In the genomic region with DNA sequence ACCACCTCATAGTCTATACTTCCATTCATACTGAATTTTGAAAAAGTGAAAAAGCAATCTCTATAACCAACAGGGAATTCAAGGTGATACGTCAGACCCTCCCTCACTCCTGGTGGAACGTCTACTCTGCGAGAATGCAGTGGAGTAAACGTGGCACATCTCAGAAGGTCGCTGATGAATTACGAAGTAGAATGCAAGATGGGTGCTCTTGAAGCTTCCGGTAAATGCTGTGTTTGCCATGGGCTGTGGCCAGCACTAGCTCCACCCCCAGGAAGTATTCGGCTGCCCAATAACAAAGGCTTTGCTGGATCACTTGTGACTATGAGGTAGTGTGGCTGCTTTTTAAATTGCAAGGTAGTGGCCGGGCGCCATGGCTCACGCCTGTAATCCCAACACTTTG, we compare ENCODE assay signal across 2 cellular contexts.
A peak's percentile ranks its signal among the peaks of the same experiment; 100 is the strongest.
TF ChIP-seq lines count a peak whose summit lies in the region.

No MANE protein-coding gene starts in this region.

TF ChIP-seq in GM23338, 12 proteins besides CTCF, POLR2A, EP300 and RAD21 (continues in another document):
- TF ChIP-seq, protein P1, sequence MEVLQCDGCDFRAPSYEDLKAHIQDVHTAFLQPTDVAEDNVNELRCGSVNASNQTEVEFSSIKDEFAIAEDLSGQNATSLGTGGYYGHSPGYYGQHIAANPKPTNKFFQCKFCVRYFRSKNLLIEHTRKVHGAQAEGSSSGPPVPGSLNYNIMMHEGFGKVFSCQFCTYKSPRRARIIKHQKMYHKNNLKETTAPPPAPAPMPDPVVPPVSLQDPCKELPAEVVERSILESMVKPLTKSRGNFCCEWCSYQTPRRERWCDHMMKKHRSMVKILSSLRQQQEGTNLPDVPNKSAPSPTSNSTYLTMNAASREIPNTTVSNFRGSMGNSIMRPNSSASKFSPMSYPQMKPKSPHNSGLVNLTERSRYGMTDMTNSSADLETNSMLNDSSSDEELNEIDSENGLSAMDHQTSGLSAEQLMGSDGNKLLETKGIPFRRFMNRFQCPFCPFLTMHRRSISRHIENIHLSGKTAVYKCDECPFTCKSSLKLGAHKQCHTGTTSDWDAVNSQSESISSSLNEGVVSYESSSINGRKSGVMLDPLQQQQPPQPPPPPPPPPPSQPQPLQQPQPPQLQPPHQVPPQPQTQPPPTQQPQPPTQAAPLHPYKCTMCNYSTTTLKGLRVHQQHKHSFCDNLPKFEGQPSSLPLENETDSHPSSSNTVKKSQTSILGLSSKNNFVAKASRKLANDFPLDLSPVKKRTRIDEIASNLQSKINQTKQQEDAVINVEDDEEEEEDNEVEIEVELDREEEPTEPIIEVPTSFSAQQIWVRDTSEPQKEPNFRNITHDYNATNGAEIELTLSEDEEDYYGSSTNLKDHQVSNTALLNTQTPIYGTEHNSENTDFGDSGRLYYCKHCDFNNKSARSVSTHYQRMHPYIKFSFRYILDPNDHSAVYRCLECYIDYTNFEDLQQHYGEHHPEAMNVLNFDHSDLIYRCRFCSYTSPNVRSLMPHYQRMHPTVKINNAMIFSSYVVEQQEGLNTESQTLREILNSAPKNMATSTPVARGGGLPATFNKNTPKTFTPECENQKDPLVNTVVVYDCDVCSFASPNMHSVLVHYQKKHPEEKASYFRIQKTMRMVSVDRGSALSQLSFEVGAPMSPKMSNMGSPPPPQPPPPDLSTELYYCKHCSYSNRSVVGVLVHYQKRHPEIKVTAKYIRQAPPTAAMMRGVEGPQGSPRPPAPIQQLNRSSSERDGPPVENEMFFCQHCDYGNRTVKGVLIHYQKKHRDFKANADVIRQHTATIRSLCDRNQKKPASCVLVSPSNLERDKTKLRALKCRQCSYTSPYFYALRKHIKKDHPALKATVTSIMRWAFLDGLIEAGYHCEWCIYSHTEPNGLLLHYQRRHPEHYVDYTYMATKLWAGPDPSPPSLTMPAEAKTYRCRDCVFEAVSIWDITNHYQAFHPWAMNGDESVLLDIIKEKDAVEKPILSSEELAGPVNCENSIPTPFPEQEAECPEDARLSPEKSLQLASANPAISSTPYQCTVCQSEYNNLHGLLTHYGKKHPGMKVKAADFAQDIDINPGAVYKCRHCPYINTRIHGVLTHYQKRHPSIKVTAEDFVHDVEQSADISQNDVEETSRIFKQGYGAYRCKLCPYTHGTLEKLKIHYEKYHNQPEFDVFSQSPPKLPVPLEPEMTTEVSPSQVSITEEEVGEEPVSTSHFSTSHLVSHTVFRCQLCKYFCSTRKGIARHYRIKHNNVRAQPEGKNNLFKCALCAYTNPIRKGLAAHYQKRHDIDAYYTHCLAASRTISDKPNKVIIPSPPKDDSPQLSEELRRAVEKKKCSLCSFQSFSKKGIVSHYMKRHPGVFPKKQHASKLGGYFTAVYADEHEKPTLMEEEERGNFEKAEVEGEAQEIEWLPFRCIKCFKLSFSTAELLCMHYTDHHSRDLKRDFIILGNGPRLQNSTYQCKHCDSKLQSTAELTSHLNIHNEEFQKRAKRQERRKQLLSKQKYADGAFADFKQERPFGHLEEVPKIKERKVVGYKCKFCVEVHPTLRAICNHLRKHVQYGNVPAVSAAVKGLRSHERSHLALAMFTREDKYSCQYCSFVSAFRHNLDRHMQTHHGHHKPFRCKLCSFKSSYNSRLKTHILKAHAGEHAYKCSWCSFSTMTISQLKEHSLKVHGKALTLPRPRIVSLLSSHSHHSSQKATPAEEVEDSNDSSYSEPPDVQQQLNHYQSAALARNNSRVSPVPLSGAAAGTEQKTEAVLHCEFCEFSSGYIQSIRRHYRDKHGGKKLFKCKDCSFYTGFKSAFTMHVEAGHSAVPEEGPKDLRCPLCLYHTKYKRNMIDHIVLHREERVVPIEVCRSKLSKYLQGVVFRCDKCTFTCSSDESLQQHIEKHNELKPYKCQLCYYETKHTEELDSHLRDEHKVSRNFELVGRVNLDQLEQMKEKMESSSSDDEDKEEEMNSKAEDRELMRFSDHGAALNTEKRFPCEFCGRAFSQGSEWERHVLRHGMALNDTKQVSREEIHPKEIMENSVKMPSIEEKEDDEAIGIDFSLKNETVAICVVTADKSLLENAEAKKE (CRISPR knock-in tag; IDR thresholded peaks at IDR 0.05), result no peak
- TF ChIP-seq NANOG (IDR thresholded peaks at IDR 0.05; ENCODE audit: borderline replicate concordance) (no peak), EZH2phosphoT487 (IDR thresholded peaks at IDR 0.05; ENCODE audit: unreplicated experiment) (no peak), JUNB (IDR thresholded peaks at IDR 0.05; ENCODE audit: unreplicated experiment) (no peak), EZH2 (IDR thresholded peaks at IDR 0.05; ENCODE audit: low read depth, unreplicated experiment) (no peak), CREB1 (CRISPR knock-in tag; IDR thresholded peaks at IDR 0.05; ENCODE audit: low read depth) (no peak), POLR2AphosphoS5 (IDR thresholded peaks at IDR 0.05; ENCODE audit: low read depth) (no peak), ZNF114 (CRISPR knock-in tag; IDR thresholded peaks at IDR 0.05) (no peak)
- TF ChIP-seq, protein P2, sequence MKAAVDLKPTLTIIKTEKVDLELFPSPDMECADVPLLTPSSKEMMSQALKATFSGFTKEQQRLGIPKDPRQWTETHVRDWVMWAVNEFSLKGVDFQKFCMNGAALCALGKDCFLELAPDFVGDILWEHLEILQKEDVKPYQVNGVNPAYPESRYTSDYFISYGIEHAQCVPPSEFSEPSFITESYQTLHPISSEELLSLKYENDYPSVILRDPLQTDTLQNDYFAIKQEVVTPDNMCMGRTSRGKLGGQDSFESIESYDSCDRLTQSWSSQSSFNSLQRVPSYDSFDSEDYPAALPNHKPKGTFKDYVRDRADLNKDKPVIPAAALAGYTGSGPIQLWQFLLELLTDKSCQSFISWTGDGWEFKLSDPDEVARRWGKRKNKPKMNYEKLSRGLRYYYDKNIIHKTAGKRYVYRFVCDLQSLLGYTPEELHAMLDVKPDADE (IDR thresholded peaks at IDR 0.05), result no peak
- TF ChIP-seq, protein P3, sequence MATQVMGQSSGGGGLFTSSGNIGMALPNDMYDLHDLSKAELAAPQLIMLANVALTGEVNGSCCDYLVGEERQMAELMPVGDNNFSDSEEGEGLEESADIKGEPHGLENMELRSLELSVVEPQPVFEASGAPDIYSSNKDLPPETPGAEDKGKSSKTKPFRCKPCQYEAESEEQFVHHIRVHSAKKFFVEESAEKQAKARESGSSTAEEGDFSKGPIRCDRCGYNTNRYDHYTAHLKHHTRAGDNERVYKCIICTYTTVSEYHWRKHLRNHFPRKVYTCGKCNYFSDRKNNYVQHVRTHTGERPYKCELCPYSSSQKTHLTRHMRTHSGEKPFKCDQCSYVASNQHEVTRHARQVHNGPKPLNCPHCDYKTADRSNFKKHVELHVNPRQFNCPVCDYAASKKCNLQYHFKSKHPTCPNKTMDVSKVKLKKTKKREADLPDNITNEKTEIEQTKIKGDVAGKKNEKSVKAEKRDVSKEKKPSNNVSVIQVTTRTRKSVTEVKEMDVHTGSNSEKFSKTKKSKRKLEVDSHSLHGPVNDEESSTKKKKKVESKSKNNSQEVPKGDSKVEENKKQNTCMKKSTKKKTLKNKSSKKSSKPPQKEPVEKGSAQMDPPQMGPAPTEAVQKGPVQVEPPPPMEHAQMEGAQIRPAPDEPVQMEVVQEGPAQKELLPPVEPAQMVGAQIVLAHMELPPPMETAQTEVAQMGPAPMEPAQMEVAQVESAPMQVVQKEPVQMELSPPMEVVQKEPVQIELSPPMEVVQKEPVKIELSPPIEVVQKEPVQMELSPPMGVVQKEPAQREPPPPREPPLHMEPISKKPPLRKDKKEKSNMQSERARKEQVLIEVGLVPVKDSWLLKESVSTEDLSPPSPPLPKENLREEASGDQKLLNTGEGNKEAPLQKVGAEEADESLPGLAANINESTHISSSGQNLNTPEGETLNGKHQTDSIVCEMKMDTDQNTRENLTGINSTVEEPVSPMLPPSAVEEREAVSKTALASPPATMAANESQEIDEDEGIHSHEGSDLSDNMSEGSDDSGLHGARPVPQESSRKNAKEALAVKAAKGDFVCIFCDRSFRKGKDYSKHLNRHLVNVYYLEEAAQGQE (IDR thresholded peaks at IDR 0.05; ENCODE audit: unreplicated experiment), result no peak

TF ChIP-seq in K562, 482 proteins besides CTCF, POLR2A, EP300 and RAD21 (continued from another document):
- TF ChIP-seq, protein P4, sequence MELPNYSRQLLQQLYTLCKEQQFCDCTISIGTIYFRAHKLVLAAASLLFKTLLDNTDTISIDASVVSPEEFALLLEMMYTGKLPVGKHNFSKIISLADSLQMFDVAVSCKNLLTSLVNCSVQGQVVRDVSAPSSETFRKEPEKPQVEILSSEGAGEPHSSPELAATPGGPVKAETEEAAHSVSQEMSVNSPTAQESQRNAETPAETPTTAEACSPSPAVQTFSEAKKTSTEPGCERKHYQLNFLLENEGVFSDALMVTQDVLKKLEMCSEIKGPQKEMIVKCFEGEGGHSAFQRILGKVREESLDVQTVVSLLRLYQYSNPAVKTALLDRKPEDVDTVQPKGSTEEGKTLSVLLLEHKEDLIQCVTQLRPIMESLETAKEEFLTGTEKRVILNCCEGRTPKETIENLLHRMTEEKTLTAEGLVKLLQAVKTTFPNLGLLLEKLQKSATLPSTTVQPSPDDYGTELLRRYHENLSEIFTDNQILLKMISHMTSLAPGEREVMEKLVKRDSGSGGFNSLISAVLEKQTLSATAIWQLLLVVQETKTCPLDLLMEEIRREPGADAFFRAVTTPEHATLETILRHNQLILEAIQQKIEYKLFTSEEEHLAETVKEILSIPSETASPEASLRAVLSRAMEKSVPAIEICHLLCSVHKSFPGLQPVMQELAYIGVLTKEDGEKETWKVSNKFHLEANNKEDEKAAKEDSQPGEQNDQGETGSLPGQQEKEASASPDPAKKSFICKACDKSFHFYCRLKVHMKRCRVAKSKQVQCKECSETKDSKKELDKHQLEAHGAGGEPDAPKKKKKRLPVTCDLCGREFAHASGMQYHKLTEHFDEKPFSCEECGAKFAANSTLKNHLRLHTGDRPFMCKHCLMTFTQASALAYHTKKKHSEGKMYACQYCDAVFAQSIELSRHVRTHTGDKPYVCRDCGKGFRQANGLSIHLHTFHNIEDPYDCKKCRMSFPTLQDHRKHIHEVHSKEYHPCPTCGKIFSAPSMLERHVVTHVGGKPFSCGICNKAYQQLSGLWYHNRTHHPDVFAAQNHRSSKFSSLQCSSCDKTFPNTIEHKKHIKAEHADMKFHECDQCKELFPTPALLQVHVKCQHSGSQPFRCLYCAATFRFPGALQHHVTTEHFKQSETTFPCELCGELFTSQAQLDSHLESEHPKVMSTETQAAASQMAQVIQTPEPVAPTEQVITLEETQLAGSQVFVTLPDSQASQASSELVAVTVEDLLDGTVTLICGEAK (IDR thresholded peaks at IDR 0.05), result peak; percentile 51
- TF ChIP-seq, protein P4 (CRISPR knock-in tag; IDR thresholded peaks at IDR 0.05), result no peak
- TF ChIP-seq, protein P5, sequence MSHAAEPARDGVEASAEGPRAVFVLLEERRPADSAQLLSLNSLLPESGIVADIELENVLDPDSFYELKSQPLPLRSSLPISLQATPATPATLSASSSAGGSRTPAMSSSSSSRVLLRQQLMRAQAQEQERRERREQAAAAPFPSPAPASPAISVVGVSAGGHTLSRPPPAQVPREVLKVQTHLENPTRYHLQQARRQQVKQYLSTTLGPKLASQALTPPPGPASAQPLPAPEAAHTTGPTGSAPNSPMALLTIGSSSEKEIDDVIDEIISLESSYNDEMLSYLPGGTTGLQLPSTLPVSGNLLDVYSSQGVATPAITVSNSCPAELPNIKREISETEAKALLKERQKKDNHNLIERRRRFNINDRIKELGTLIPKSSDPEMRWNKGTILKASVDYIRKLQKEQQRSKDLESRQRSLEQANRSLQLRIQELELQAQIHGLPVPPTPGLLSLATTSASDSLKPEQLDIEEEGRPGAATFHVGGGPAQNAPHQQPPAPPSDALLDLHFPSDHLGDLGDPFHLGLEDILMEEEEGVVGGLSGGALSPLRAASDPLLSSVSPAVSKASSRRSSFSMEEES (CRISPR knock-in tag; IDR thresholded peaks at IDR 0.05), result no peak
- peak; percentile 51; the same call in 1 of the 2 replicates for TF ChIP-seq GABPA (tag; conservative IDR thresholded peaks at IDR 0.05; ENCODE audit: low read depth)
- TF ChIP-seq, protein P6, sequence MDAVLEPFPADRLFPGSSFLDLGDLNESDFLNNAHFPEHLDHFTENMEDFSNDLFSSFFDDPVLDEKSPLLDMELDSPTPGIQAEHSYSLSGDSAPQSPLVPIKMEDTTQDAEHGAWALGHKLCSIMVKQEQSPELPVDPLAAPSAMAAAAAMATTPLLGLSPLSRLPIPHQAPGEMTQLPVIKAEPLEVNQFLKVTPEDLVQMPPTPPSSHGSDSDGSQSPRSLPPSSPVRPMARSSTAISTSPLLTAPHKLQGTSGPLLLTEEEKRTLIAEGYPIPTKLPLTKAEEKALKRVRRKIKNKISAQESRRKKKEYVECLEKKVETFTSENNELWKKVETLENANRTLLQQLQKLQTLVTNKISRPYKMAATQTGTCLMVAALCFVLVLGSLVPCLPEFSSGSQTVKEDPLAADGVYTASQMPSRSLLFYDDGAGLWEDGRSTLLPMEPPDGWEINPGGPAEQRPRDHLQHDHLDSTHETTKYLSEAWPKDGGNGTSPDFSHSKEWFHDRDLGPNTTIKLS (IDR thresholded peaks at IDR 0.05; ENCODE audit: borderline replicate concordance, low read depth), result peak; percentile 72; the same call in 1 of the 2 replicates
- 0 out of 2 replicates have a peak, but pooled peaks have one; percentile 10 for TF ChIP-seq CREM (IDR thresholded peaks at IDR 0.05; ENCODE audit: low read depth)
- peak; percentile 28; the same call in 1 of the 2 replicates for TF ChIP-seq POLR2H (tag; IDR thresholded peaks at IDR 0.05; ENCODE audit: low read depth)
- TF ChIP-seq YY1 (IDR thresholded peaks at IDR 0.05; ENCODE audit: borderline replicate concordance in 1 of 3, control insufficient read depth in 1 of 3, extremely low read depth in 1 of 3, insufficient read depth in 3 of 3, insufficient read length in 1 of 3, insufficient replicate concordance in 2 of 3, low read depth in 1 of 3, low read length in 2 of 3), result peak in 1 of 3 experiments; percentile 42
- TF ChIP-seq EHMT2 (IDR thresholded peaks at IDR 0.05), result peak; percentile 86
- no peak for TF ChIP-seq MBD2 (IDR thresholded peaks at IDR 0.05; ENCODE audit: borderline replicate concordance, low read depth)
